In the genomic region with DNA sequence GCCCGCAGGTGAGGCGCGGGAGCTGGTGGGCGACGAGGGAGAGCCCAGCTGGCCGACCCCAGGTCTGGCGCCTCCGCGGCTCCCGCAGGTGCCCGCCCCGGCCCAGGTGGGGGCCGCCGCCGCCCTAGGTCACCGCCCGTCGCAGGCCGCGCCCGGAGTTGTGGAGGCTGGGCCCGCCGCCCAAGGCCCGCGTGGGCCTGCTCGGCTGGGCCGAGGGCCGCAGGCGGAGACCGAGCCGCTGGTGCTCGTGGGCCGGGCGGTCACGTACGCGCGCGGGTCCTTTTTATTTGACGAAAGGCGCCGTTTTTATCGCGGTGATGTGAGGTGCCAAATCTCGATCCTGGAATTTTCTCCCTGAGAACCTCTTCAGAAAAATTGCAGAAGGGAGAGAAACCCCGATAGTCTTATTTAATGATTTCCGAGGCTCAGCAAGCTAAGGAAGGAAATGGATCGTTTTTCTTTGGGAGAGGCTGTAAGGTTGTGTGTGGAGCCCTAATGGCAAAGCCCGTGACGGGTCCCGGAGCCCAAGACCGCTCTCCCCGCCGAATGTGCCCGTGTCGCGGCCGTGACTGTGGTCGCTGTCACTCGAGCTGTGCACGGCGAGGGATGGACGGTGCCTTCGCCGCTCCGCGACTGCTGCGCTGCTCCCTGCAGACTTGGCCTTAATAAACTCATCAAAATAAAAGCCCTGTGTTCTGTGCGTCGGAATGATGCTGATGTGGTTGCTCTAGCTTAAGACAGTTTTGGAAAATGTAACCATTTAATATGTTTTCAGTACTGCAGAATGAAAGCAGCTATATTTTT, we compare ENCODE assay signal across 1 cellular context.
TF ChIP-seq lines count a peak whose summit lies in the region.

No MANE protein-coding gene starts in this region.

TF ChIP-seq in H1, 55 proteins besides CTCF, POLR2A, EP300 and RAD21:
- TF ChIP-seq GABPA (IDR thresholded peaks at IDR 0.05; ENCODE audit: borderline replicate concordance, insufficient read depth, low read length) = no peak
- TF ChIP-seq SAP30 (IDR thresholded peaks at IDR 0.05; ENCODE audit: insufficient read depth, insufficient replicate concordance, low read length) = peak; percentile 42
- TF ChIP-seq SIN3A (conservative IDR thresholded peaks at IDR 0.05 in 1 of 2, IDR thresholded peaks at IDR 0.05 in 1 of 2; ENCODE audit: low read depth in 1 of 2, low read length in 2 of 2) = peak in 1 of 2 experiments; percentile 4; a peak in 1 of 4 replicates
- TF ChIP-seq, protein P1, sequence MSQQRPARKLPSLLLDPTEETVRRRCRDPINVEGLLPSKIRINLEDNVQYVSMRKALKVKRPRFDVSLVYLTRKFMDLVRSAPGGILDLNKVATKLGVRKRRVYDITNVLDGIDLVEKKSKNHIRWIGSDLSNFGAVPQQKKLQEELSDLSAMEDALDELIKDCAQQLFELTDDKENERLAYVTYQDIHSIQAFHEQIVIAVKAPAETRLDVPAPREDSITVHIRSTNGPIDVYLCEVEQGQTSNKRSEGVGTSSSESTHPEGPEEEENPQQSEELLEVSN (IDR thresholded peaks at IDR 0.05) = no peak
- peak; percentile 21 for TF ChIP-seq ASH2L (IDR thresholded peaks at IDR 0.05; ENCODE audit: low read length)
- TF ChIP-seq HDAC6 (IDR thresholded peaks at IDR 0.05; ENCODE audit: low read depth, low read length) = no peak
- no peak for TF ChIP-seq SP2 (IDR thresholded peaks at IDR 0.05; ENCODE audit: low read length)
- no peak for TF ChIP-seq CEBPB (IDR thresholded peaks at IDR 0.05; ENCODE audit: low read depth, low read length)
- no peak for TF ChIP-seq TCF12 (IDR thresholded peaks at IDR 0.05; ENCODE audit: low read depth, low read length)
- TF ChIP-seq PHF8 (conservative IDR thresholded peaks at IDR 0.05; ENCODE audit: low read depth, low read length) = peak; percentile 42; the same call in 1 of the 2 replicates
- TF ChIP-seq TAF7 (optimal IDR thresholded peaks at IDR 0.05; ENCODE audit: borderline replicate concordance, low read depth, low read length) = no peak
- no peak for TF ChIP-seq RXRA (IDR thresholded peaks at IDR 0.05; ENCODE audit: insufficient read depth, low read depth, low read length)
- TF ChIP-seq, protein P2, sequence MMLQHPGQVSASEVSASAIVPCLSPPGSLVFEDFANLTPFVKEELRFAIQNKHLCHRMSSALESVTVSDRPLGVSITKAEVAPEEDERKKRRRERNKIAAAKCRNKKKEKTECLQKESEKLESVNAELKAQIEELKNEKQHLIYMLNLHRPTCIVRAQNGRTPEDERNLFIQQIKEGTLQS (IDR thresholded peaks at IDR 0.05; ENCODE audit: insufficient read depth, low read depth, low read length) = no peak
- no peak for TF ChIP-seq MAFK (IDR thresholded peaks at IDR 0.05; ENCODE audit: low read depth, low read length)
- TF ChIP-seq HDAC2 (IDR thresholded peaks at IDR 0.05; ENCODE audit: borderline replicate concordance in 1 of 2, low read depth in 2 of 2, low read length in 2 of 2) = no peak; a peak in 1 of 4 replicates
- no peak for TF ChIP-seq RFX5 (IDR thresholded peaks at IDR 0.05; ENCODE audit: borderline replicate concordance, low read depth, low read length)
- peak; percentile 96 for TF ChIP-seq KDM4A (IDR thresholded peaks at IDR 0.05; ENCODE audit: low read depth, low read length, severe bottlenecking)
- no peak for TF ChIP-seq TEAD4 (IDR thresholded peaks at IDR 0.05; ENCODE audit: low read depth, low read length)
- TF ChIP-seq POU5F1 (IDR thresholded peaks at IDR 0.05; ENCODE audit: low read depth, low read length) = no peak
- TF ChIP-seq BCL11A (IDR thresholded peaks at IDR 0.05; ENCODE audit: low read depth in 2 of 2, low read length in 2 of 2) = no peak
- no peak for TF ChIP-seq TBP (IDR thresholded peaks at IDR 0.05; ENCODE audit: low read depth, low read length)
- no peak for TF ChIP-seq POLR2AphosphoS5 (IDR thresholded peaks at IDR 0.05; ENCODE audit: low read depth, low read length)
- no peak for TF ChIP-seq MAX (IDR thresholded peaks at IDR 0.05)
- no peak for TF ChIP-seq EGR1 (IDR thresholded peaks at IDR 0.05; ENCODE audit: borderline replicate concordance, low read depth, low read length)
- no peak for TF ChIP-seq NANOG (IDR thresholded peaks at IDR 0.05; ENCODE audit: insufficient read depth, low read depth, low read length, poor library complexity, severe bottlenecking)
- TF ChIP-seq, protein P3, sequence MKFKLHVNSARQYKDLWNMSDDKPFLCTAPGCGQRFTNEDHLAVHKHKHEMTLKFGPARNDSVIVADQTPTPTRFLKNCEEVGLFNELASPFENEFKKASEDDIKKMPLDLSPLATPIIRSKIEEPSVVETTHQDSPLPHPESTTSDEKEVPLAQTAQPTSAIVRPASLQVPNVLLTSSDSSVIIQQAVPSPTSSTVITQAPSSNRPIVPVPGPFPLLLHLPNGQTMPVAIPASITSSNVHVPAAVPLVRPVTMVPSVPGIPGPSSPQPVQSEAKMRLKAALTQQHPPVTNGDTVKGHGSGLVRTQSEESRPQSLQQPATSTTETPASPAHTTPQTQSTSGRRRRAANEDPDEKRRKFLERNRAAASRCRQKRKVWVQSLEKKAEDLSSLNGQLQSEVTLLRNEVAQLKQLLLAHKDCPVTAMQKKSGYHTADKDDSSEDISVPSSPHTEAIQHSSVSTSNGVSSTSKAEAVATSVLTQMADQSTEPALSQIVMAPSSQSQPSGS (IDR thresholded peaks at IDR 0.05; ENCODE audit: low read length) = no peak
- TF ChIP-seq SIX5 (IDR thresholded peaks at IDR 0.05; ENCODE audit: low read depth, low read length) = no peak
- no peak for TF ChIP-seq CTBP2 (IDR thresholded peaks at IDR 0.05; ENCODE audit: borderline replicate concordance, insufficient read depth, insufficient read length, low read length)
- TF ChIP-seq, protein P4, sequence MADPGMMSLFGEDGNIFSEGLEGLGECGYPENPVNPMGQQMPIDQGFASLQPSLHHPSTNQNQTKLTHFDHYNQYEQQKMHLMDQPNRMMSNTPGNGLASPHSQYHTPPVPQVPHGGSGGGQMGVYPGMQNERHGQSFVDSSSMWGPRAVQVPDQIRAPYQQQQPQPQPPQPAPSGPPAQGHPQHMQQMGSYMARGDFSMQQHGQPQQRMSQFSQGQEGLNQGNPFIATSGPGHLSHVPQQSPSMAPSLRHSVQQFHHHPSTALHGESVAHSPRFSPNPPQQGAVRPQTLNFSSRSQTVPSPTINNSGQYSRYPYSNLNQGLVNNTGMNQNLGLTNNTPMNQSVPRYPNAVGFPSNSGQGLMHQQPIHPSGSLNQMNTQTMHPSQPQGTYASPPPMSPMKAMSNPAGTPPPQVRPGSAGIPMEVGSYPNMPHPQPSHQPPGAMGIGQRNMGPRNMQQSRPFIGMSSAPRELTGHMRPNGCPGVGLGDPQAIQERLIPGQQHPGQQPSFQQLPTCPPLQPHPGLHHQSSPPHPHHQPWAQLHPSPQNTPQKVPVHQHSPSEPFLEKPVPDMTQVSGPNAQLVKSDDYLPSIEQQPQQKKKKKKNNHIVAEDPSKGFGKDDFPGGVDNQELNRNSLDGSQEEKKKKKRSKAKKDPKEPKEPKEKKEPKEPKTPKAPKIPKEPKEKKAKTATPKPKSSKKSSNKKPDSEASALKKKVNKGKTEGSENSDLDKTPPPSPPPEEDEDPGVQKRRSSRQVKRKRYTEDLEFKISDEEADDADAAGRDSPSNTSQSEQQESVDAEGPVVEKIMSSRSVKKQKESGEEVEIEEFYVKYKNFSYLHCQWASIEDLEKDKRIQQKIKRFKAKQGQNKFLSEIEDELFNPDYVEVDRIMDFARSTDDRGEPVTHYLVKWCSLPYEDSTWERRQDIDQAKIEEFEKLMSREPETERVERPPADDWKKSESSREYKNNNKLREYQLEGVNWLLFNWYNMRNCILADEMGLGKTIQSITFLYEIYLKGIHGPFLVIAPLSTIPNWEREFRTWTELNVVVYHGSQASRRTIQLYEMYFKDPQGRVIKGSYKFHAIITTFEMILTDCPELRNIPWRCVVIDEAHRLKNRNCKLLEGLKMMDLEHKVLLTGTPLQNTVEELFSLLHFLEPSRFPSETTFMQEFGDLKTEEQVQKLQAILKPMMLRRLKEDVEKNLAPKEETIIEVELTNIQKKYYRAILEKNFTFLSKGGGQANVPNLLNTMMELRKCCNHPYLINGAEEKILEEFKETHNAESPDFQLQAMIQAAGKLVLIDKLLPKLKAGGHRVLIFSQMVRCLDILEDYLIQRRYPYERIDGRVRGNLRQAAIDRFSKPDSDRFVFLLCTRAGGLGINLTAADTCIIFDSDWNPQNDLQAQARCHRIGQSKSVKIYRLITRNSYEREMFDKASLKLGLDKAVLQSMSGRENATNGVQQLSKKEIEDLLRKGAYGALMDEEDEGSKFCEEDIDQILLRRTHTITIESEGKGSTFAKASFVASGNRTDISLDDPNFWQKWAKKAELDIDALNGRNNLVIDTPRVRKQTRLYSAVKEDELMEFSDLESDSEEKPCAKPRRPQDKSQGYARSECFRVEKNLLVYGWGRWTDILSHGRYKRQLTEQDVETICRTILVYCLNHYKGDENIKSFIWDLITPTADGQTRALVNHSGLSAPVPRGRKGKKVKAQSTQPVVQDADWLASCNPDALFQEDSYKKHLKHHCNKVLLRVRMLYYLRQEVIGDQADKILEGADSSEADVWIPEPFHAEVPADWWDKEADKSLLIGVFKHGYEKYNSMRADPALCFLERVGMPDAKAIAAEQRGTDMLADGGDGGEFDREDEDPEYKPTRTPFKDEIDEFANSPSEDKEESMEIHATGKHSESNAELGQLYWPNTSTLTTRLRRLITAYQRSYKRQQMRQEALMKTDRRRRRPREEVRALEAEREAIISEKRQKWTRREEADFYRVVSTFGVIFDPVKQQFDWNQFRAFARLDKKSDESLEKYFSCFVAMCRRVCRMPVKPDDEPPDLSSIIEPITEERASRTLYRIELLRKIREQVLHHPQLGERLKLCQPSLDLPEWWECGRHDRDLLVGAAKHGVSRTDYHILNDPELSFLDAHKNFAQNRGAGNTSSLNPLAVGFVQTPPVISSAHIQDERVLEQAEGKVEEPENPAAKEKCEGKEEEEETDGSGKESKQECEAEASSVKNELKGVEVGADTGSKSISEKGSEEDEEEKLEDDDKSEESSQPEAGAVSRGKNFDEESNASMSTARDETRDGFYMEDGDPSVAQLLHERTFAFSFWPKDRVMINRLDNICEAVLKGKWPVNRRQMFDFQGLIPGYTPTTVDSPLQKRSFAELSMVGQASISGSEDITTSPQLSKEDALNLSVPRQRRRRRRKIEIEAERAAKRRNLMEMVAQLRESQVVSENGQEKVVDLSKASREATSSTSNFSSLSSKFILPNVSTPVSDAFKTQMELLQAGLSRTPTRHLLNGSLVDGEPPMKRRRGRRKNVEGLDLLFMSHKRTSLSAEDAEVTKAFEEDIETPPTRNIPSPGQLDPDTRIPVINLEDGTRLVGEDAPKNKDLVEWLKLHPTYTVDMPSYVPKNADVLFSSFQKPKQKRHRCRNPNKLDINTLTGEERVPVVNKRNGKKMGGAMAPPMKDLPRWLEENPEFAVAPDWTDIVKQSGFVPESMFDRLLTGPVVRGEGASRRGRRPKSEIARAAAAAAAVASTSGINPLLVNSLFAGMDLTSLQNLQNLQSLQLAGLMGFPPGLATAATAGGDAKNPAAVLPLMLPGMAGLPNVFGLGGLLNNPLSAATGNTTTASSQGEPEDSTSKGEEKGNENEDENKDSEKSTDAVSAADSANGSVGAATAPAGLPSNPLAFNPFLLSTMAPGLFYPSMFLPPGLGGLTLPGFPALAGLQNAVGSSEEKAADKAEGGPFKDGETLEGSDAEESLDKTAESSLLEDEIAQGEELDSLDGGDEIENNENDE (IDR thresholded peaks at IDR 0.05; ENCODE audit: insufficient replicate concordance, low read length) = no peak
- TF ChIP-seq NRF1 (IDR thresholded peaks at IDR 0.05; ENCODE audit: low read depth, low read length) = no peak
- TF ChIP-seq BRCA1 (IDR thresholded peaks at IDR 0.05; ENCODE audit: low read depth, low read length) = no peak
- TF ChIP-seq RBBP5 (IDR thresholded peaks at IDR 0.05; ENCODE audit: borderline replicate concordance, low read depth, low read length) = peak; percentile 19; the same call in 1 of the 2 replicates
- no peak for TF ChIP-seq RNF2 (IDR thresholded peaks at IDR 0.05; ENCODE audit: borderline replicate concordance, low read depth, low read length, missing control alignments, poor library complexity, severe bottlenecking)
- no peak; the same call in 1 of the 2 replicates for TF ChIP-seq BACH1 (IDR thresholded peaks at IDR 0.05; ENCODE audit: low read length)
- TF ChIP-seq SRF (IDR thresholded peaks at IDR 0.05; ENCODE audit: low read depth, low read length) = no peak
